ENCODE assay signal across 25 cellular contexts in the genomic region with DNA sequence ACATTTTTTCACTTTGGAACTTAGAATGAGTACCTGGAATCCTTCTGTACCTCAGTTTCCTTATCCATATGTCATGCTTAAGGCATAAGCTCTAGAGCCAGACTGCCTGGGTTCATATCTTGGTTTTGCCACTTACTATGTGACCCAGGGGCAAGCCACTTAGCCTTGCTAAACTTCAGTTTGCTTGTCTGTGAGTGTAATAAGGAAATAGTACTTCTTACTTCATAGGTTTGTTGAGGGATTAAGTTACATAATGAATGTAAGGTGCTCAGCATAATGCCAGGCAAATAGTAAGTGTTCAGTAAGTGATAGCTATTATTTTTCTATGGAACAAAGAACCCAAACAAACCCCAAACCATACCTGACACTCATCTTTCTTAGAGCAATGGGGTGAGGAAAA.
A peak's percentile ranks its signal among the peaks of the same experiment; 100 is the strongest.
DNase-seq lines count a peak whose midpoint lies in the region; ATAC-seq and TF ChIP-seq lines count a peak whose summit lies in the region.
"Had no signal": no experiment of that assay in that cellular context is flagged by ENCODE, and none has a peak within 500 bp of the region (broad histone marks: within the 10 kb centered on the region; RNA-seq: fewer than 3 reads in every experiment).

No MANE protein-coding gene starts in this region.

- TF ChIP-seq CTCF in left lung (IDR thresholded peaks at IDR 0.05), result no peak

- H3K4me3 Mint-ChIP-seq in T-helper 1 cell treated with Interleukin-12 subunit alpha and Interleukin-12 subunit beta and Interleukin-4 antibody, amounts not matched to agents 30 μg/mL and 1 μg/mL, for 36 hours, result no peak overlapping the region
- H3K4me3 Mint-ChIP-seq in stimulated activated naive CD8-positive, alpha-beta T cell treated with anti-CD3 and anti-CD28 coated beads, Interleukin-15, Interleukin-2, amounts not matched to agents 100 ng/mL and 50 ng/mL, for 24 hours, result no peak overlapping the region
- no peak overlapping the region for H3K4me3 Mint-ChIP-seq in stimulated activated naive CD8-positive, alpha-beta T cell treated with anti-CD3 and anti-CD28 coated beads, Interleukin-15, amount 100 ng/mL, for 72 hours
- H3K4me3 Mint-ChIP-seq: CD8-positive, alpha-beta T cell; GM23338 had no signal

- H3K27me3 ChIP-seq in left lung, result no peaks in the 10 kb centered on the region
- H3K27me3 ChIP-seq: SJCRH30 had no signal

- no peaks in the 10 kb centered on the region for H3K27me3 Mint-ChIP-seq in T-helper 1 cell treated with Interleukin-12 subunit alpha and Interleukin-12 subunit beta and Interleukin-4 antibody, amounts not matched to agents 30 μg/mL and 1 μg/mL, for 36 hours (ENCODE audit: low read depth)
- H3K27me3 Mint-ChIP-seq in stimulated activated naive CD8-positive, alpha-beta T cell treated with anti-CD3 and anti-CD28 coated beads, Interleukin-15, Interleukin-2, amounts not matched to agents 100 ng/mL and 50 ng/mL, for 24 hours, result no peaks in the 10 kb centered on the region
- H3K27me3 Mint-ChIP-seq in stimulated activated naive CD8-positive, alpha-beta T cell treated with anti-CD3 and anti-CD28 coated beads, Interleukin-15, amount 100 ng/mL, for 72 hours, result no peaks in the 10 kb centered on the region

- DNase-seq in T-helper 1 cell, result no peak
- DNase-seq in stimulated activated naive CD8-positive, alpha-beta T cell treated with anti-CD3 and anti-CD28 coated beads, Interleukin-15, amount 100 ng/mL, for 72 hours, result no peak
- no peak for DNase-seq in left lung
- DNase-seq in substantia nigra (lab: John Stamatoyannopoulos, UW), result no peak
- DNase-seq: 8988T; AML-193; C1 segment of cervical spinal cord; Calu3; CD8-positive, alpha-beta T cell; DMS153; GDM1; Kasumi-1; NCI-H1694 treated with DMSO at 0.1 percent for 48 hours; NCI-H2081 treated with DMSO at 0.1 percent for 48 hours; NCI-H2227 treated with DMSO at 0.1 percent for 48 hours; NCI-H510A; NCI-H774; OCI-M1; SJCRH30 had no signal

- peak overlapping the region; percentile 27 for H3K27ac Mint-ChIP-seq in T-helper 1 cell treated with Interleukin-12 subunit alpha and Interleukin-12 subunit beta and Interleukin-4 antibody, amounts not matched to agents 30 μg/mL and 1 μg/mL, for 36 hours
- peak overlapping the region; percentile 13 for H3K27ac Mint-ChIP-seq in stimulated activated naive CD8-positive, alpha-beta T cell treated with anti-CD3 and anti-CD28 coated beads, Interleukin-15, Interleukin-2, amounts not matched to agents 100 ng/mL and 50 ng/mL, for 24 hours
- no peak overlapping the region for H3K27ac Mint-ChIP-seq in stimulated activated naive CD8-positive, alpha-beta T cell treated with anti-CD3 and anti-CD28 coated beads, Interleukin-15, amount 100 ng/mL, for 72 hours
- H3K27ac Mint-ChIP-seq: CD8-positive, alpha-beta T cell; GM23338 had no signal

- peaks cover 12% of the 10 kb centered on the region for H3K9me3 Mint-ChIP-seq in T-helper 1 cell treated with Interleukin-12 subunit alpha and Interleukin-12 subunit beta and Interleukin-4 antibody, amounts not matched to agents 30 μg/mL and 1 μg/mL, for 36 hours
- peaks cover 19% of the 10 kb centered on the region for H3K9me3 Mint-ChIP-seq in stimulated activated naive CD8-positive, alpha-beta T cell treated with anti-CD3 and anti-CD28 coated beads, Interleukin-15, Interleukin-2, amounts not matched to agents 100 ng/mL and 50 ng/mL, for 24 hours
- H3K9me3 Mint-ChIP-seq in stimulated activated naive CD8-positive, alpha-beta T cell treated with anti-CD3 and anti-CD28 coated beads, Interleukin-15, amount 100 ng/mL, for 72 hours, result peaks cover 7 to 9% of the 10 kb centered on the region in 2 donors
- H3K9me3 Mint-ChIP-seq: CD8-positive, alpha-beta T cell had no signal

- no peaks in the 10 kb centered on the region for H3K36me3 ChIP-seq in left lung
- H3K36me3 ChIP-seq: HAP-1, SJCRH30 had no signal

- peaks cover 0 to 3% of the 10 kb centered on the region in 2 donors for H3K9me3 ChIP-seq in left lung
- H3K9me3 ChIP-seq: HAP-1, SJCRH30 had no signal

- intact Hi-C loops in left lung (cut with DNase I), result no loop called here

- no peak for ATAC-seq in stimulated activated naive CD8-positive, alpha-beta T cell treated with anti-CD3 and anti-CD28 coated beads, Interleukin-15, amount 100 ng/mL, for 72 hours
- peak; percentile 74 for ATAC-seq in left lung
- no peak for ATAC-seq in HG02870 (IDR thresholded peaks at IDR 0.05; ENCODE audit: unreplicated experiment)
- ATAC-seq in GM21528 (IDR thresholded peaks at IDR 0.05; ENCODE audit: low FRiP score, unreplicated experiment), result no peak
- ATAC-seq: CD8-positive, alpha-beta T cell; GM23338 had no signal

- H3K27ac ChIP-seq in left lung (no peak overlapping the region), substantia nigra (ENCODE audit: low read depth, low read length, poor library complexity, severe bottlenecking) (no peak overlapping the region)
- H3K27ac ChIP-seq: SJCRH30 had no signal

- H3K4me3 ChIP-seq in left lung, result no peak overlapping the region
- H3K4me3 ChIP-seq: GM23338, HAP-1, SJCRH30 had no signal

- peaks cover 12% of the 10 kb centered on the region for H3K4me1 Mint-ChIP-seq in T-helper 1 cell treated with Interleukin-12 subunit alpha and Interleukin-12 subunit beta and Interleukin-4 antibody, amounts not matched to agents 30 μg/mL and 1 μg/mL, for 36 hours (ENCODE audit: low read depth)
- peaks cover 46% of the 10 kb centered on the region for H3K4me1 Mint-ChIP-seq in stimulated activated naive CD8-positive, alpha-beta T cell treated with anti-CD3 and anti-CD28 coated beads, Interleukin-15, Interleukin-2, amounts not matched to agents 100 ng/mL and 50 ng/mL, for 24 hours (ENCODE audit: low read depth)
- H3K4me1 Mint-ChIP-seq in stimulated activated naive CD8-positive, alpha-beta T cell treated with anti-CD3 and anti-CD28 coated beads, Interleukin-15, amount 100 ng/mL, for 72 hours, result peaks cover 25% of the 10 kb centered on the region
- H3K4me1 Mint-ChIP-seq: GM23338 had no signal

- H3K4me1 ChIP-seq in left lung, result peaks cover 0 to 9% of the 10 kb centered on the region in 2 donors
- H3K4me1 ChIP-seq: HAP-1, SJCRH30 had no signal

- H3K36me3 Mint-ChIP-seq in T-helper 1 cell treated with Interleukin-12 subunit alpha and Interleukin-12 subunit beta and Interleukin-4 antibody, amounts not matched to agents 30 μg/mL and 1 μg/mL, for 36 hours (ENCODE audit: low read depth), result peaks cover 8% of the 10 kb centered on the region
- H3K36me3 Mint-ChIP-seq in stimulated activated naive CD8-positive, alpha-beta T cell treated with anti-CD3 and anti-CD28 coated beads, Interleukin-15, Interleukin-2, amounts not matched to agents 100 ng/mL and 50 ng/mL, for 24 hours (ENCODE audit: low read depth), result peaks cover 16% of the 10 kb centered on the region
- H3K36me3 Mint-ChIP-seq: CD8-positive, alpha-beta T cell had no signal

Comparison
In these comparisons a context has a peak if more than half of its experiments do, and no peak if none do; other contexts are left out.
1. H3K27ac Mint-ChIP-seq: peak in T-helper 1 cell treated with Interleukin-12 subunit alpha and Interleukin-12 subunit beta and Interleukin-4 antibody, amounts not matched to agents 30 μg/mL and 1 μg/mL, for 36 hours (single experiment) and stimulated activated naive CD8-positive, alpha-beta T cell treated with anti-CD3 and anti-CD28 coated beads, Interleukin-15, Interleukin-2, amounts not matched to agents 100 ng/mL and 50 ng/mL, for 24 hours (single experiment); none in stimulated activated naive CD8-positive, alpha-beta T cell treated with anti-CD3 and anti-CD28 coated beads, Interleukin-15, amount 100 ng/mL, for 72 hours (0 of 2).